ENCODE assay signal across 8 cellular contexts in the genomic region with DNA sequence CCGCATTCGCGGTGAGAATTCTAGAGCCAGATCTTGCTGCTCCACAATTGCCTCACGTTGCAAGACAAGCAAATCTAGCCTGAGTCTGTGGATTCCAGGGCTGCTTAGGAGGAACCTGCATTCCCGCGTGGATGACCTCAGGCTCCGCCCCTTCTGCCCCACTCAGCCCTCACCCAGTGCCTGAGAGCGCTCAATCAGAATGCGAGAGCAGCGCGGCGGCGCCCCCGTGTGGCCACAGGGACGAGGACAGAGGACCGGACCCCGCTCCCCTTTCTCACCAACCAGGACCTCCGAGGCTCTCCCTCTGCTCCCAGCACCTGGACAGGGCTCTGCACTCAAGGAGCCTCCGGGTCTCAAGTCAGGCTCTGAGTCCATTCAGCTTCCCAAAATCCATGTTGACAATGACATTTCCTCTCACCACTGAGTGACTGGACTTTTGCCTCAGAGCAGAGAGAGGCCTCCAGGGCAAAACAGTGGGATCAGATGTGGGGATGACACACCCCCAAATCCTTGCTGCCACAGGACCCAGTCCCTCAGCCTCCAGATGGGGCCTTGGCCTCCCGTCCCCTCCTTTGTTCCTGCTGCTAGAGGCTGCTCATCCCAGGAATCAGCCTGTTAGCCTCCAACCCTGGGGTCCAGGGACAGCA. TPM values are rescaled to one million over a fixed set of nuclear protein-coding genes. Genes with fewer than 3 reads are reported as not detected.
DNase-seq lines count a peak whose midpoint lies in the region; ATAC-seq and TF ChIP-seq lines count a peak whose summit lies in the region.

No MANE protein-coding gene starts in this region.

- peak; percentile 76 for DNase-seq in EH (ENCODE audit: low read depth)
- peak; percentile 61 for DNase-seq in NCI-H748 treated with DMSO at 0.1 percent for 48 hours (lab: John Stamatoyannopoulos, UW)
- peak; percentile 90 for DNase-seq in activated CD4-positive, alpha-beta memory T cell treated with anti-CD3 and anti-CD28 coated beads for 36 hours
- peak; percentile 55 to 80 (median 74) for DNase-seq in dorsolateral prefrontal cortex
- peak; percentile 93 for DNase-seq in lower lobe of right lung
- peak; percentile 63 for DNase-seq in stimulated activated CD8-positive, alpha-beta memory T cell treated with anti-CD3 and anti-CD28 coated beads, Interleukin-12 subunit alpha, Interleukin-12 subunit beta, amount 100 ng/mL, for 24 hours (ENCODE audit: extremely low read depth)
- no peak for DNase-seq in GF-D8 (lab: John Stamatoyannopoulos, UW)

- no peaks in the 10 kb centered on the region for H3K36me3 ChIP-seq in lower lobe of right lung

- ATAC-seq in HG02884 (IDR thresholded peaks at IDR 0.05; ENCODE audit: unreplicated experiment), result peak; percentile 45
- ATAC-seq in lower lobe of right lung, result peak; percentile 98 to 99

- peaks cover 0 to 27% (median 5%) of the 10 kb centered on the region in 45 donors for H3K27me3 ChIP-seq in dorsolateral prefrontal cortex
- peaks cover 34% of the 10 kb centered on the region for H3K27me3 ChIP-seq in lower lobe of right lung (ENCODE audit: low read depth)

- no peak overlapping the region for H3K4me3 Mint-ChIP-seq in activated CD4-positive, alpha-beta memory T cell treated with anti-CD3 and anti-CD28 coated beads for 36 hours

- H3K27ac ChIP-seq in dorsolateral prefrontal cortex, result no peak overlapping the region
- H3K27ac ChIP-seq in lower lobe of right lung, result no peak overlapping the region

- CTCF ChIA-PET in activated CD4-positive, alpha-beta memory T cell treated with anti-CD3 and anti-CD28 coated beads for 36 hours (lab: Charles Lee), result interaction anchor here (0.6 to 4.1 kb wide), 22 partner anchors 8 to 266 kb away, joined by 3 to 40 read pairs (median 4); partner anchors contain the start of gene TRIM26

- H3K4me1 ChIP-seq in lower lobe of right lung, result no peaks in the 10 kb centered on the region

- H3K27ac Mint-ChIP-seq in activated CD4-positive, alpha-beta memory T cell treated with anti-CD3 and anti-CD28 coated beads for 36 hours, result no peak overlapping the region

- H3K27me3 Mint-ChIP-seq in activated CD4-positive, alpha-beta memory T cell treated with anti-CD3 and anti-CD28 coated beads for 36 hours, result peaks cover 24% of the 10 kb centered on the region

- no peaks in the 10 kb centered on the region for H3K36me3 Mint-ChIP-seq in activated CD4-positive, alpha-beta memory T cell treated with anti-CD3 and anti-CD28 coated beads for 36 hours

- H3K9me3 ChIP-seq in lower lobe of right lung, result no peaks in the 10 kb centered on the region

- TF ChIP-seq CTCF in dorsolateral prefrontal cortex (IDR thresholded peaks at IDR 0.05 in 54 of 56, conservative IDR thresholded peaks at IDR 0.05 in 2 of 56; ENCODE audit: low read depth in 1 of 56, partially characterized antibody in 56 of 56), result peak; percentile 40 to 84 (median 74)
- peak; percentile 91 for TF ChIP-seq CTCF in lower lobe of right lung (IDR thresholded peaks at IDR 0.05)

- no peaks in the 10 kb centered on the region for H3K4me1 Mint-ChIP-seq in activated CD4-positive, alpha-beta memory T cell treated with anti-CD3 and anti-CD28 coated beads for 36 hours (ENCODE audit: low read depth)

- intact Hi-C loops in activated CD4-positive, alpha-beta memory T cell treated with anti-CD3 and anti-CD28 coated beads for 36 hours (cut with micrococcal nuclease), result loop anchor here (1.0 to 2.0 kb wide), 3 partner anchors 40 to 178 kb away; no protein-coding TSS in a partner anchor
- intact Hi-C loops in dorsolateral prefrontal cortex (cut with DNase I), result loop anchor here in 1 of 2 donors (2.0 kb wide), 2 partner anchors 40 to 178 kb away; no protein-coding TSS in a partner anchor
- intact Hi-C loops in lower lobe of right lung (cut with DNase I), result no loop called here

- peak overlapping the region in 2 of 59 donors; percentile 11 to 22 for H3K4me3 ChIP-seq in dorsolateral prefrontal cortex
- H3K4me3 ChIP-seq in lower lobe of right lung, result no peak overlapping the region

- no peaks in the 10 kb centered on the region for H3K9me3 Mint-ChIP-seq in activated CD4-positive, alpha-beta memory T cell treated with anti-CD3 and anti-CD28 coated beads for 36 hours

- POLR2A ChIA-PET in activated CD4-positive, alpha-beta memory T cell treated with anti-CD3 and anti-CD28 coated beads for 36 hours (lab: Charles Lee), result no interaction called here

RNA-seq across cellular contexts. Expression of gene RPP21, which starts 52.0 kb away (rescaled TPM):
- total RNA-seq in activated CD4-positive, alpha-beta memory T cell treated with anti-CD3 and anti-CD28 coated beads for 36 hours, result 10 to 100 TPM; 34.6 to 38.3 TPM
- total RNA-seq in dorsolateral prefrontal cortex (10 to 100 TPM; 25.5 to 57.1 (median 41.0) TPM), lower lobe of right lung (30.6 TPM)
